ENCODE assay signal across 22 cellular contexts in the genomic region with DNA sequence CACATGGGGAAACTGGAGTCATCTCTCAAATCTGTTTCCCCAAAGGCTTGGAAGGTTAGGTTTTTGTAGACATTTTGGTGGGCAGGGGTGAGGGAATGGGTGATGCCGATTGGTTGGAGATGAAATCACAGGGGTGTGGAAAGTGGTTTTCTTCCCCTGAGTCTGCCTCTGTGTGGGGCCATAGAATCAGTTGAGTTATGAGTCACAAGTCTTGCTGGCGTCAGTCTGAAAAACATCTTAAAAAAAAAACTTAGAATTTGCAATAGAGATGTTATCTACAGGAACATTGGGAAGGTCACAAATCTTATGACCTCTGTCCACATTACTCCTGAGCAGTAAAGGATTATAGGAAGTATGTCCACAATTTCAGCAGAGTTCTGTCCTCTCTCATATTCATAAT.
"Had no signal": no experiment of that assay in that cellular context is flagged by ENCODE, and none has a peak within 500 bp of the region (broad histone marks: within the 10 kb centered on the region; RNA-seq: fewer than 3 reads in every experiment).

No MANE protein-coding gene starts in this region.

- DNase-seq: effector memory CD8-positive, alpha-beta T cell; esophagus squamous epithelium; foreskin melanocyte; heart right ventricle; hypothalamus; kidney glomerular epithelial cell; mammary epithelial cell; naive thymus-derived CD4-positive, alpha-beta T cell; nephron progenitor cell; right lobe of liver; spleen; stimulated activated CD4-positive, alpha-beta T cell treated with anti-CD3 and anti-CD28 coated beads, Interleukin-2, amount 100 ng/mL, for 24 hours; stimulated activated CD4-positive, alpha-beta T cell treated with anti-CD3 and anti-CD28 coated beads, Interleukin-4, amount 100 ng/mL, for 4 hours; stimulated activated naive B cell treated with anti-CD40 and anti-IgM and Interleukin-4, amounts not matched to agents 10 μg/mL and 1 μg/mL and 100 μg/mL, for 72 hours; thyroid gland; uterus had no signal

- H3K36me3 Mint-ChIP-seq: naive thymus-derived CD4-positive, alpha-beta T cell; stimulated activated naive B cell treated with anti-CD40 and anti-IgM and Interleukin-4, amounts not matched to agents 10 μg/mL and 1 μg/mL and 100 μg/mL, for 72 hours; type B pancreatic cell had no signal

- H3K27me3 ChIP-seq: esophagus squamous epithelium, heart right ventricle, right lobe of liver, spleen, suprapubic skin, thyroid gland, uterus had no signal

- H3K27me3 Mint-ChIP-seq: dendritic cell treated with granulocyte-macrophage colony-stimulating factor and Interleukin-4, amounts not matched to agents 40 ng/mL and 50 ng/mL, for 4 days; effector memory CD8-positive, alpha-beta T cell; naive thymus-derived CD4-positive, alpha-beta T cell; stimulated activated naive B cell treated with anti-CD40 and anti-IgM and Interleukin-4, amounts not matched to agents 10 μg/mL and 1 μg/mL and 100 μg/mL, for 72 hours; type B pancreatic cell had no signal

- H3K4me3 ChIP-seq: esophagus squamous epithelium, heart right ventricle, prostate gland, right lobe of liver, spleen, suprapubic skin, thyroid gland, uterus had no signal

- H3K9me3 ChIP-seq: esophagus squamous epithelium, prostate gland, right lobe of liver, suprapubic skin, thyroid gland, uterus had no signal

- H3K36me3 ChIP-seq: esophagus squamous epithelium, heart right ventricle, prostate gland, right lobe of liver, spleen, suprapubic skin, thyroid gland, uterus had no signal

- H3K4me3 Mint-ChIP-seq: dendritic cell treated with granulocyte-macrophage colony-stimulating factor and Interleukin-4, amounts not matched to agents 40 ng/mL and 50 ng/mL, for 4 days; effector memory CD8-positive, alpha-beta T cell; naive thymus-derived CD4-positive, alpha-beta T cell; nephron progenitor cell; stimulated activated naive B cell treated with anti-CD40 and anti-IgM and Interleukin-4, amounts not matched to agents 10 μg/mL and 1 μg/mL and 100 μg/mL, for 72 hours; type B pancreatic cell had no signal

- ATAC-seq: effector memory CD8-positive, alpha-beta T cell; heart right ventricle; left lobe of liver; naive thymus-derived CD4-positive, alpha-beta T cell; right lobe of liver; stimulated activated naive B cell treated with anti-CD40 and anti-IgM and Interleukin-4, amounts not matched to agents 10 μg/mL and 1 μg/mL and 100 μg/mL, for 72 hours had no signal

- H3K4me1 Mint-ChIP-seq: naive thymus-derived CD4-positive, alpha-beta T cell; stimulated activated naive B cell treated with anti-CD40 and anti-IgM and Interleukin-4, amounts not matched to agents 10 μg/mL and 1 μg/mL and 100 μg/mL, for 72 hours had no signal

- H3K4me1 ChIP-seq: esophagus squamous epithelium, heart right ventricle, parathyroid adenoma, prostate gland, spleen, suprapubic skin, thyroid gland, uterus had no signal

- H3K9ac ChIP-seq: parathyroid adenoma had no signal

- H3K27ac ChIP-seq: esophagus squamous epithelium, heart right ventricle, parathyroid adenoma, prostate gland, right lobe of liver, spleen, suprapubic skin, thyroid gland, uterus had no signal

- H3K27ac Mint-ChIP-seq: dendritic cell treated with granulocyte-macrophage colony-stimulating factor and Interleukin-4, amounts not matched to agents 40 ng/mL and 50 ng/mL, for 4 days; effector memory CD8-positive, alpha-beta T cell; naive thymus-derived CD4-positive, alpha-beta T cell; nephron progenitor cell; stimulated activated naive B cell treated with anti-CD40 and anti-IgM and Interleukin-4, amounts not matched to agents 10 μg/mL and 1 μg/mL and 100 μg/mL, for 72 hours; type B pancreatic cell had no signal
